Comparison of ENCODE assay signal across 1 cellular context in genomic region chr19:18868380-18869230, GRCh38.
TF ChIP-seq lines count a peak whose summit lies in the region.

No MANE protein-coding gene starts in this region.

TF ChIP-seq in GM12878, 131 proteins besides CTCF, POLR2A, EP300 and RAD21:
- TF ChIP-seq ATF2 (IDR thresholded peaks at IDR 0.05; ENCODE audit: low read length) (no peak), SIN3A (IDR thresholded peaks at IDR 0.05; ENCODE audit: low read depth, low read length) (no peak), ATF3 (IDR thresholded peaks at IDR 0.05; ENCODE audit: borderline replicate concordance, extremely low read depth, low read depth, low read length) (no peak), SMAD1 (IDR thresholded peaks at IDR 0.05; ENCODE audit: low read depth, partially characterized antibody) (no peak), POLR2AphosphoS2 (IDR thresholded peaks at IDR 0.05; ENCODE audit: low read depth, low read length) (peak; percentile 44; the same call in 1 of the 2 replicates)
